ENCODE assay signal across 8 cellular contexts in the genomic region with DNA sequence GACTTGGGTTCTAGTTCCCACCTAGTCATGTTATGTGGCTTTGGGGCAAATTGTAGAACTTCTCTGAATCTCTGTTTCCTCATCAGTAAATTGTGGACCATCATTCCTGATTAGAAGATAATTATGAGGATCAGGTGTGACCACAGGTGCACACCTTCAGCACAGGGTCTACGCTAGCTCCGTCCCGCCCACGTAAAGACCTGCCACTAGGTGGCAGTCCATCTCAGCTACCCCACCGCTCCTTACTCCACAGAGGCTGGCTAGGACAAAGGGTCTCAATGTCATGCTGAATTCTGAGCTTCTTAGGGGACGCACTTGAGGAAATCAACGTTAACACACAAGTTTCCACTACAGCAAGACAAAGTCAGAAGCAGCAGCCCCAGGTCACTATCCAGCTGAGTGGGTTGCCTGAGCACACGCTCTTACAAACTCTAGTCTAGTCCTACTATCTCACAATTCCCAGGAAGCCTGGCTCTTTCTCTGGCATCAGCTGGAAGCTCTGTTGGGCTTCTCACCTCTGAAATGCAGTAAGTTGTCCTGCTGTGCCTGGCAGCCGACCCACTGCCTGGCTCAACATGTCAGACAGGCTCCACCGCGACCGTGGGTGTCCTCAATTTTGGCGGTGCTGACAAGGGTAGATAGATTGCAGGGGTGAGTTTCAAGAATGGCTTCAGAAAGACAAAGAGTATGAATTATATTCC. TPM values are rescaled to one million over a fixed set of nuclear protein-coding genes. Genes with fewer than 3 reads are reported as not detected.
A peak's percentile ranks its signal among the peaks of the same experiment; 100 is the strongest.
DNase-seq lines count a peak whose midpoint lies in the region; ATAC-seq and TF ChIP-seq lines count a peak whose summit lies in the region.

No MANE protein-coding gene starts in this region.

- H3K36me3 ChIP-seq in GM23338 (ENCODE audit: insufficient read depth) (no peaks in the 10 kb centered on the region), OCI-LY3 (replicated peaks; ENCODE audit: low read depth, low read length) (peaks cover 3% of the 10 kb centered on the region), sigmoid colon (no peaks in the 10 kb centered on the region)

- H3K4me3 ChIP-seq in GM23338 (peak overlapping the region; percentile 81; the same call in 1 of the 2 replicates), OCI-LY3 (ENCODE audit: low read length) (no peak overlapping the region), sigmoid colon (no peak overlapping the region)

- TF ChIP-seq CTCF in GM23338 (conservative IDR thresholded peaks at IDR 0.05; ENCODE audit: low read depth in 2 of 2) (peak; percentile 91 to 96), OCI-LY3 (IDR thresholded peaks at IDR 0.05; ENCODE audit: low read depth, low read length) (peak; percentile 99), foreskin keratinocyte (conservative IDR thresholded peaks at IDR 0.05) (peak; percentile 84), sigmoid colon (IDR thresholded peaks at IDR 0.05) (peak in 3 of 4 experiments; percentile 14 to 56 (median 30))

- ATAC-seq in GM23338 (peak; percentile 58), foreskin keratinocyte (peak; percentile 17), HG02610 (IDR thresholded peaks at IDR 0.05; ENCODE audit: unreplicated experiment) (no peak)

- H3K9me3 Mint-ChIP-seq in GM23338, result no peaks in the 10 kb centered on the region; the same call in 2 of the 3 replicates

- peaks cover 31% of the 10 kb centered on the region for H3K4me1 ChIP-seq in GM23338 (ENCODE audit: insufficient read depth)
- peaks cover 62% of the 10 kb centered on the region for H3K4me1 ChIP-seq in OCI-LY3 (ENCODE audit: low read length)
- peaks cover 13% of the 10 kb centered on the region for H3K4me1 ChIP-seq in foreskin keratinocyte
- peaks cover 0 to 35% (median 25%) of the 10 kb centered on the region in 4 donors for H3K4me1 ChIP-seq in sigmoid colon

- no peaks in the 10 kb centered on the region for H3F3A ChIP-seq in GM23338 (replicated peaks; ENCODE audit: low read depth)

- H3K4me2 ChIP-seq in GM23338 (peak overlapping the region; percentile 100), OCI-LY3 (ENCODE audit: low read length) (peak overlapping the region; percentile 9; the same call in 1 of the 2 replicates)

- peak overlapping the region; percentile 77 for H3K4me3 Mint-ChIP-seq in GM23338

- peaks cover 25% of the 10 kb centered on the region for H3K27me3 Mint-ChIP-seq in GM23338 (ENCODE audit: insufficient read depth, low read depth, poor library complexity)

- intact Hi-C loops in sigmoid colon (cut with DNase I), result loop anchor here (5.0 to 10.0 kb wide), 3 partner anchors 37 to 559 kb away; partner anchors contain the start of gene ZHX3

- DNase-seq in AG20443 (ENCODE audit: low spot score), result peak; percentile 28
- DNase-seq in GM23338 (ENCODE audit: low spot score), result peak; percentile 85
- DNase-seq in activated T-helper 1 cell treated with anti-CD3 and anti-CD28 coated beads, Interleukin-2, amount 50 U/mL, for 16 hours (ENCODE audit: low read depth in 1 of 2, low spot score in 1 of 2), result peak; percentile 36 to 49
- peak in 1 of 2 donors; percentile 49 for DNase-seq in foreskin keratinocyte
- no peak for DNase-seq in sigmoid colon
- DNase-seq in superior temporal gyrus (ENCODE audit: extremely low spot score), result no peak

- no peaks in the 10 kb centered on the region for H3K9me2 ChIP-seq in GM23338 (ENCODE audit: insufficient read depth)

- H3K9ac ChIP-seq in OCI-LY3 (ENCODE audit: low read length), result no peak overlapping the region

- H3K27me3 ChIP-seq in GM23338 (ENCODE audit: insufficient read depth) (peaks cover 5% of the 10 kb centered on the region), OCI-LY3 (ENCODE audit: low read depth, low read length) (no peaks in the 10 kb centered on the region), foreskin keratinocyte (no peaks in the 10 kb centered on the region), sigmoid colon (no peaks in the 10 kb centered on the region)

- H3K27ac ChIP-seq in GM23338 (ENCODE audit: low read depth) (no peak overlapping the region), OCI-LY3 (ENCODE audit: low read length) (no peak overlapping the region), foreskin keratinocyte (no peak overlapping the region), sigmoid colon (no peak overlapping the region)

- no peaks in the 10 kb centered on the region for H3K9me3 ChIP-seq in OCI-LY3 (ENCODE audit: insufficient read depth, low read length)
- no peaks in the 10 kb centered on the region for H3K9me3 ChIP-seq in sigmoid colon

- peaks cover 24% of the 10 kb centered on the region for H3K36me3 Mint-ChIP-seq in GM23338 (ENCODE audit: low read depth)

- peaks cover 30% of the 10 kb centered on the region for H3K4me1 Mint-ChIP-seq in GM23338

- H4K20me1 ChIP-seq in GM23338 (replicated peaks; ENCODE audit: insufficient read depth), result peaks cover 12% of the 10 kb centered on the region
- H4K20me1 ChIP-seq in OCI-LY3 (ENCODE audit: insufficient read depth, low read length), result peaks cover 22% of the 10 kb centered on the region

- peaks cover 25% of the 10 kb centered on the region for H3K79me2 ChIP-seq in GM23338 (replicated peaks; ENCODE audit: insufficient read depth)
- peaks cover 30% of the 10 kb centered on the region for H3K79me2 ChIP-seq in OCI-LY3 (ENCODE audit: low read length)

- no peak for TF ChIP-seq EP300 in sigmoid colon (IDR thresholded peaks at IDR 0.05)

- H3K27ac Mint-ChIP-seq in GM23338, result no peak overlapping the region

- H2AFZ ChIP-seq in GM23338, result peak overlapping the region; percentile 1
- H2AFZ ChIP-seq in OCI-LY3 (ENCODE audit: low read depth, low read length), result no peak overlapping the region

- no peak for TF ChIP-seq POLR2A in sigmoid colon (IDR thresholded peaks at IDR 0.05)

- 53 to 55% methylated on average over 13 of the region's 13 CpGs for WGBS in sigmoid colon, 2 donors

TF ChIP-seq in GM23338, 12 proteins besides CTCF, POLR2A, EP300 and RAD21:
- TF ChIP-seq ZNF331 (CRISPR knock-in tag; IDR thresholded peaks at IDR 0.05; ENCODE audit: low read depth) (no peak), POLR2AphosphoS5 (IDR thresholded peaks at IDR 0.05; ENCODE audit: low read depth) (no peak), REST (IDR thresholded peaks at IDR 0.05; ENCODE audit: unreplicated experiment) (no peak), STAT1 (IDR thresholded peaks at IDR 0.05; ENCODE audit: unreplicated experiment) (no peak), CREB1 (CRISPR knock-in tag; IDR thresholded peaks at IDR 0.05; ENCODE audit: low read depth) (0 out of 2 replicates have a peak, but pooled peaks have one; percentile 29), EZH2phosphoT487 (IDR thresholded peaks at IDR 0.05; ENCODE audit: unreplicated experiment) (no peak)

RNA-seq across cellular contexts. Expression of gene PLCG1, which starts 2.0 kb away (rescaled TPM):
- total RNA-seq in GM23338 (2014; rRNA removed; shearing (Covaris generic)), result 174 and 206 TPM in 2 replicates
- 23.8 and 27.4 TPM in 2 replicates for polyA plus RNA-seq in GM23338 (2016; fragmentation: Nextera tagmentation; extraction: Ambion mirVana)
- 53.5 and 58.9 TPM in 2 replicates for total RNA-seq in foreskin keratinocyte
- polyA plus RNA-seq in foreskin keratinocyte, result 25.1 and 29.0 TPM in 2 replicates
- 100 to 1,000 TPM in 1 of 4 donors, 10 to 100 TPM in 3; 48.5 to 152 (median 67.0) TPM for total RNA-seq in sigmoid colon
- polyA plus RNA-seq in sigmoid colon, result 10 to 100 TPM in 2 of 3 donors, 1 to 10 TPM in 1; 9.9 to 57.6 (median 19.8) TPM

Comparison
In these comparisons a context has a peak if more than half of its experiments do, and no peak if none do; other contexts are left out.
1. DNase-seq: peak in AG20443 (single experiment), GM23338 (single experiment) and activated T-helper 1 cell treated with anti-CD3 and anti-CD28 coated beads, Interleukin-2, amount 50 U/mL, for 16 hours (2 of 2); none in sigmoid colon (single experiment) and superior temporal gyrus (single experiment).
2. CTCF ChIP-seq: peak in every context shown above with its lines; median percentile 99 in OCI-LY3; 94 in GM23338; 84 in foreskin keratinocyte; 30 in sigmoid colon.